Comparison of ENCODE assay signal across 16 cellular contexts in genomic region chr9:125376261-125377226, GRCh38.
"Had no signal": no experiment of that assay in that cellular context is flagged by ENCODE, and none has a peak within 500 bp of the region (broad histone marks: within the 10 kb centered on the region; RNA-seq: fewer than 3 reads in every experiment).

No MANE protein-coding gene starts in this region.

- H3K36me3 ChIP-seq: lower lobe of right lung, stomach, upper lobe of left lung had no signal

- H3K27ac ChIP-seq: lower lobe of right lung, stomach, testis, upper lobe of left lung had no signal

- H3K9me3 ChIP-seq: lower lobe of right lung, stomach, testis, upper lobe of left lung had no signal

- H3K4me3 ChIP-seq: lower lobe of right lung, stomach, testis, upper lobe of left lung had no signal

- DNase-seq: activated CD4-positive, alpha-beta T cell treated with anti-CD3 and anti-CD28 coated beads, Interleukin-2, amount 10 ng/mL, durations not matched to agents 7 days and 5 days; activated CD8-positive, alpha-beta memory T cell treated with anti-CD3 and anti-CD28 coated beads, Interleukin-2, amount 50 U/mL, for 48 hours; activated naive CD8-positive, alpha-beta T cell treated with anti-CD3 and anti-CD28 coated beads for 36 hours; activated T-cell treated with anti-CD3 and anti-CD28 coated beads, Interleukin-2, amount 50 U/mL, for 72 hours; amygdala; dermis blood vessel endothelial cell; effector memory CD8-positive, alpha-beta T cell; foreskin melanocyte; immature natural killer cell; lower lobe of right lung; stimulated activated CD4-positive, alpha-beta T cell treated with anti-CD3 and anti-CD28 coated beads, Interleukin-12 subunit alpha, Interleukin-12 subunit beta, amount 100 ng/mL, for 4 hours; stimulated activated CD4-positive, alpha-beta T cell treated with anti-CD3 and anti-CD28 coated beads, Interleukin-2, amount 100 ng/mL, for 24 hours; stomach; T-helper 9 cell; testis had no signal

- H3K4me1 ChIP-seq: testis had no signal

- ATAC-seq: activated T-cell treated with anti-CD3 and anti-CD28 coated beads, Interleukin-2, amount 50 U/mL, for 72 hours; effector memory CD8-positive, alpha-beta T cell; lower lobe of right lung had no signal

- H3K27me3 ChIP-seq: testis, upper lobe of left lung had no signal
